In the genomic region with DNA sequence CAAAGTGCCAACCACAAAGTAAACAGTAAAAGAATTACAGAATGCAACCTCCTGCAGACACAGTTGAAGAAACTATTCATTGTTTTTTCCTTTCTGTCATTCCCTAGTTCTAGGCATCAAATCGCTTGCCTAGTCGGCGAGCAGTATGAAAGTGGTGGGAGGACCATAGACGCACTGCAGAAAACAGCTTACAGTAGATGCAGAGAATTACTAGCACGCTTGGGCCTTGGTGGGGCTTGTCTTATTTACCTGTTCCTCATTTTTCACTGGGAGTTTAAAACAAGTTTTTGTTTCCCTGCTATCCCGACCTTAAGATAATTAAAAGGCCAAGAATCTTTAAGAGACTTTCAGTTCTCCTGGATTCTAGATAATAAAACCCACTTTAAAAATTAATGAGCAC, we compare ENCODE assay signal across 7 cellular contexts. TPM values are rescaled to one million over a fixed set of nuclear protein-coding genes. Genes with fewer than 3 reads are reported as not detected.
DNase-seq lines count a peak whose midpoint lies in the region; ATAC-seq and TF ChIP-seq lines count a peak whose summit lies in the region.

No MANE protein-coding gene starts in this region.

- H3K27me3 Mint-ChIP-seq in endodermal cell (ENCODE audit: insufficient read depth): peaks cover 11% of the 10 kb centered on the region

- H3K9ac ChIP-seq in endodermal cell (ENCODE audit: extremely low read depth, low read length, poor library complexity, severe bottlenecking): no peak overlapping the region

- H3K4me3 ChIP-seq in GM12865 (ENCODE audit: low read depth, low read length) (peak overlapping the region; percentile 77), endodermal cell (ENCODE audit: low read length) (peak overlapping the region; percentile 99), psoas muscle (peak overlapping the region; percentile 83)

- H3K27ac Mint-ChIP-seq in endodermal cell: no peak overlapping the region

- H3K4me1 Mint-ChIP-seq in endodermal cell: peaks cover 12% of the 10 kb centered on the region

- H3K9me3 Mint-ChIP-seq in endodermal cell: no peaks in the 10 kb centered on the region

- no peaks in the 10 kb centered on the region for H3K9me3 ChIP-seq in endodermal cell (ENCODE audit: control insufficient read depth, low read length)
- no peaks in the 10 kb centered on the region for H3K9me3 ChIP-seq in psoas muscle

- peak overlapping the region; percentile 90 for H3K4me3 Mint-ChIP-seq in endodermal cell

- intact Hi-C loops in psoas muscle (cut with DNase I): no loop called here

- H3K36me3 ChIP-seq in endodermal cell (ENCODE audit: control insufficient read depth, insufficient read depth, low read length): peaks cover 10% of the 10 kb centered on the region
- peaks cover 0 to 5% of the 10 kb centered on the region in 2 donors for H3K36me3 ChIP-seq in psoas muscle (ENCODE audit: insufficient read depth in 1 of 2, low read depth in 1 of 2)

- H3K27me3 ChIP-seq in endodermal cell (ENCODE audit: control insufficient read depth, insufficient read depth, low read length, poor library complexity, severe bottlenecking) (peaks cover 9% of the 10 kb centered on the region), psoas muscle (ENCODE audit: insufficient read depth in 3 of 3, low read length in 2 of 3) (peaks cover 0 to 7% (median 0%) of the 10 kb centered on the region in 3 donors)

- TF ChIP-seq CTCF in GM12865 (IDR thresholded peaks at IDR 0.05; ENCODE audit: insufficient read depth, low read depth, low read length, missing control alignments): no peak
- TF ChIP-seq CTCF in endodermal cell (conservative IDR thresholded peaks at IDR 0.05): no peak
- TF ChIP-seq CTCF in psoas muscle (IDR thresholded peaks at IDR 0.05): no peak

- 76 to 77% methylated on average over 6 of the region's 6 CpGs for WGBS in endodermal cell (ENCODE audit: insufficient coverage in 1 of 2, insufficient read length in 1 of 2), 2 experiments
- 74 to 82% (median 76%) methylated on average over 6 of the region's 6 CpGs for WGBS in psoas muscle, 3 donors

- H3K36me3 Mint-ChIP-seq in endodermal cell (ENCODE audit: low read depth): peaks cover 2% of the 10 kb centered on the region

- ATAC-seq in psoas muscle (no peak), GM18861 (IDR thresholded peaks at IDR 0.05; ENCODE audit: unreplicated experiment) (no peak)

- H3K27ac ChIP-seq in endodermal cell (ENCODE audit: low read depth, low read length) (no peak overlapping the region), psoas muscle (no peak overlapping the region)

- DNase-seq in GM12865 (ENCODE audit: low read depth) (no peak), NCI-H2227 (lab: John Stamatoyannopoulos, UW; ENCODE audit: unreplicated experiment) (peak; percentile 5), endodermal cell (no peak), psoas muscle (no peak), glomerular visceral epithelial cell (ENCODE audit: extremely low spot score) (no peak), cortex of kidney (lab: John Stamatoyannopoulos, UW) (no peak)

- H3K4me1 ChIP-seq in endodermal cell (ENCODE audit: control insufficient read depth, insufficient read depth, low read length) (peaks cover 3% of the 10 kb centered on the region), psoas muscle (peaks cover 19% of the 10 kb centered on the region)

RNA-seq across cellular contexts. Expression of a gene that starts 0.7 kb away (rescaled TPM):
- total RNA-seq in endodermal cell (10 to 100 TPM; 22.2 to 25.3 TPM), psoas muscle (10 to 100 TPM; 23.4 to 27.4 (median 26.5) TPM)
- 25.4 TPM for polyA plus RNA-seq in endodermal cell (2013, experiment 1 of 2)
- polyA plus RNA-seq in endodermal cell (2013, experiment 2 of 2): 26.4 TPM
- 10 to 100 TPM in 2 of 3 donors, 1 to 10 TPM in 1; 8.1 to 21.8 (median 14.3) TPM for polyA plus RNA-seq in psoas muscle
